In genomic region chr4:55312491-55313101, GRCh38 we compare ENCODE assay signal across 8 cellular contexts. TPM values are rescaled to one million over a fixed set of nuclear protein-coding genes. Genes with fewer than 3 reads are reported as not detected.
A peak's percentile ranks its signal among the peaks of the same experiment; 100 is the strongest.
DNase-seq lines count a peak whose midpoint lies in the region; ATAC-seq and TF ChIP-seq lines count a peak whose summit lies in the region.

No MANE protein-coding gene starts in this region.

- no peak overlapping the region for H3K27ac Mint-ChIP-seq in activated T-cell treated with anti-CD3 and anti-CD28 coated beads, Interleukin-2, amount 50 U/mL, for 24 hours
- no peak overlapping the region for H3K27ac Mint-ChIP-seq in glutamatergic neuron (ENCODE audit: unreplicated experiment)

- H3K36me3 Mint-ChIP-seq in activated T-cell treated with anti-CD3 and anti-CD28 coated beads, Interleukin-2, amount 50 U/mL, for 24 hours (ENCODE audit: low read depth), result no peaks in the 10 kb centered on the region
- H3K36me3 Mint-ChIP-seq in glutamatergic neuron (ENCODE audit: unreplicated experiment), result no peaks in the 10 kb centered on the region

- H3K27me3 Mint-ChIP-seq in activated T-cell treated with anti-CD3 and anti-CD28 coated beads, Interleukin-2, amount 50 U/mL, for 24 hours, result peaks cover 3% of the 10 kb centered on the region
- no peaks in the 10 kb centered on the region for H3K27me3 Mint-ChIP-seq in glutamatergic neuron (ENCODE audit: unreplicated experiment)

- ATAC-seq in HG02610 (IDR thresholded peaks at IDR 0.05; ENCODE audit: unreplicated experiment), result peak; percentile 68

- H3K4me1 Mint-ChIP-seq in activated T-cell treated with anti-CD3 and anti-CD28 coated beads, Interleukin-2, amount 50 U/mL, for 24 hours (ENCODE audit: low read depth), result peaks cover 5% of the 10 kb centered on the region
- H3K4me1 Mint-ChIP-seq in glutamatergic neuron (ENCODE audit: low read depth, unreplicated experiment), result peaks cover 4% of the 10 kb centered on the region

- no peak for TF ChIP-seq CTCF in glutamatergic neuron (IDR thresholded peaks at IDR 0.05; ENCODE audit: partially characterized antibody, unreplicated experiment)

- no peak overlapping the region for H3K4me3 Mint-ChIP-seq in activated T-cell treated with anti-CD3 and anti-CD28 coated beads, Interleukin-2, amount 50 U/mL, for 24 hours
- no peak overlapping the region for H3K4me3 Mint-ChIP-seq in glutamatergic neuron (ENCODE audit: unreplicated experiment)

- DNase-seq in activated T-cell treated with anti-CD3 and anti-CD28 coated beads for 4 hours (peak; percentile 13), NOMO-1 treated with DMSO at 0.1 percent for 48 hours (lab: John Stamatoyannopoulos, UW; ENCODE audit: unreplicated experiment) (peak; percentile 31), amniotic epithelial cell (ENCODE audit: low read depth) (peak; percentile 52), iPS DF 19.7 (ENCODE audit: low read depth, low spot score) (peak; percentile 47), glutamatergic neuron (no peak)
- no peak for DNase-seq in activated T-cell treated with anti-CD3 and anti-CD28 coated beads, Interleukin-2, amount 50 U/mL, for 24 hours
- DNase-seq in stimulated activated CD8-positive, alpha-beta memory T cell treated with anti-CD3 and anti-CD28 coated beads, Interleukin-7, amount 100 ng/mL, for 24 hours (ENCODE audit: low read depth), result peak; percentile 8

- no peaks in the 10 kb centered on the region for H3K9me3 Mint-ChIP-seq in activated T-cell treated with anti-CD3 and anti-CD28 coated beads, Interleukin-2, amount 50 U/mL, for 24 hours
- H3K9me3 Mint-ChIP-seq in glutamatergic neuron (ENCODE audit: unreplicated experiment), result peaks cover 3% of the 10 kb centered on the region

RNA-seq across cellular contexts. Expression of gene SRD5A3, which starts 33.4 kb away (rescaled TPM):
- total RNA-seq in glutamatergic neuron (ENCODE audit: unreplicated experiment), result 12.7 TPM

Comparison
In these comparisons a context has a peak if more than half of its experiments do, and no peak if none do; other contexts are left out.
1. DNase-seq: peak in activated T-cell treated with anti-CD3 and anti-CD28 coated beads for 4 hours (single experiment), NOMO-1 treated with DMSO at 0.1 percent for 48 hours (single experiment), amniotic epithelial cell (single experiment), iPS DF 19.7 (single experiment) and stimulated activated CD8-positive, alpha-beta memory T cell treated with anti-CD3 and anti-CD28 coated beads, Interleukin-7, amount 100 ng/mL, for 24 hours (single experiment); none in activated T-cell treated with anti-CD3 and anti-CD28 coated beads, Interleukin-2, amount 50 U/mL, for 24 hours (single experiment) and glutamatergic neuron (single experiment).